Comparison of ENCODE assay signal across 7 cellular contexts in the genomic region with DNA sequence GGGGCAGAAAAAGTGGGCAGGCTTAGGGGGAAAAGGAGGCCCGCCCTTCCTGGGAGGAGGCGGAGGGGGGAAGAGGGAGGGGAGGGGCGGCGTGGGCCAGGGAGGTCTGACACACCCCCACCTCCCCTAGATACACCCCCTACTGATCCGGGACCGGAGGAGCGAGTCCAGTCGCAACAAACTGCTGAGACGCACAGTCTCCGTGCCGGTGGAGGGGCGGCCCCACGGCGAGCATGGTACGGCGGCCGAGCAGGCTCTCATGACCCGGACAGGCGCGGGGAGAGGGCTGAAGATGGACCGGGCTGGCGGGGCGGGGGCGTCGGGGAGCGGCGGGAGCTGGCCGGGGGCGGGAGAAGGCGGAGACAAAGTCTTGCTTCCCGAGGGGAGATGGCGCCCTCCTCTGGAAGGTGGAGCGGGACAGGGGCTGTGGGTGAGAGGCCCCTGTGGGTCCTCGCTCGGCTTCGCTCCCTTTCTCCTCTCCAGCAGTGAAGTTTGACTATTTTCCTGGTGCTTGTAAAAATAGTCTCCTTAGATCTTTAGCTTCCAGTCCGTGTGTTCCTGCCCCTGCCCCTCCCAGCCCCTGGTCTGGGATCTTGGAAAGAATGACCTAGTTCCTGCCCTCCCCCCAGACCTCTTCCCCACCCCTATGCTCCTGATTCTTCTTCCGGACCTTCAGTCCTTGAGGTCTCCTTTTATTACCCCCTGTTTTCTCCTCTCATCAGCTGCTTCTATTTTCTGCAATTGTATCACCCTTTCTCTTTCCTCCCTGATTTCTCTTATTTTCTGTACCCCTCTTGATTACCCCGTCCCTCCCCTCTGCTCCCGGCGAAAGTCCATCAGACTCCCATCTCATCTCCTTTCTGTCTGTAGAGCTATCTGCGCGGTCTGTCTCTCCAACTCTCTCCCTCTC. TPM values are rescaled to one million over a fixed set of nuclear protein-coding genes. Genes with fewer than 3 reads are reported as not detected.
DNase-seq lines count a peak whose midpoint lies in the region; TF ChIP-seq lines count a peak whose summit lies in the region.

No MANE protein-coding gene starts in this region.

- intact Hi-C loops in OCI-LY7 (cut with micrococcal nuclease; ENCODE audit: unreplicated experiment) = loop anchor here (1.0 to 5.0 kb wide), 3 partner anchors 35 to 149 kb away; a partner anchor contains a TSS

- no TSS peak for BruUV-seq in OCI-LY7 (replicated peaks; lab: Mats Ljungman, UMichigan)

- H3K4me1 ChIP-seq in OCI-LY7 (ENCODE audit: insufficient read depth, low read length, poor library complexity, severe bottlenecking) (peaks cover 51% of the 10 kb centered on the region), mucosa of rectum (ENCODE audit: control insufficient read depth in 2 of 2, insufficient read depth in 2 of 2, low read length in 2 of 2) (peaks cover 25 to 32% of the 10 kb centered on the region in 2 donors)

- H3K9me2 ChIP-seq in OCI-LY7 (ENCODE audit: insufficient read depth, low read length) = no peaks in the 10 kb centered on the region

- DNase-seq in HK-2 (ENCODE audit: unreplicated experiment) (peak; percentile 85), OCI-LY7 (ENCODE audit: low spot score) (peak; percentile 78), activated T-cell treated with anti-CD3 and anti-CD28 coated beads for 48 hours (ENCODE audit: low read depth) (peak; percentile 80), epithelial cell of prostate (ENCODE audit: low read depth, low spot score) (peak; percentile 16)
- DNase-seq in stimulated activated CD8-positive, alpha-beta memory T cell treated with anti-CD3 and anti-CD28 coated beads, Interleukin-4, amount 100 ng/mL, for 48 hours = peak; percentile 91

- H3K9me3 ChIP-seq in OCI-LY7 (ENCODE audit: low read length) = no peaks in the 10 kb centered on the region
- no peaks in the 10 kb centered on the region for H3K9me3 ChIP-seq in mucosa of rectum (ENCODE audit: control insufficient read depth in 2 of 2, low read length in 2 of 2)

- peak overlapping the region; percentile 52; the same call in 1 of the 2 replicates for H2AFZ ChIP-seq in OCI-LY7 (ENCODE audit: low read length)

- peaks cover 5% of the 10 kb centered on the region; the same call in 1 of the 2 replicates for H3K79me2 ChIP-seq in OCI-LY7 (ENCODE audit: insufficient read depth, low read depth, low read length)

- no peaks in the 10 kb centered on the region for H4K20me1 ChIP-seq in OCI-LY7 (ENCODE audit: insufficient read depth, low read length)

- POLR2A ChIA-PET in OCI-LY7 (lab: Charles Lee) = interaction anchor here (0.6 to 1.5 kb wide), 7 partner anchors 29 to 435 kb away, joined by 3 to 7 read pairs (median 4); a partner anchor contains a TSS

- H3K4me3 ChIP-seq in GM12875 (ENCODE audit: low read depth, low read length) = peak overlapping the region; percentile 51
- H3K4me3 ChIP-seq in OCI-LY7 (ENCODE audit: low read depth, low read length, poor library complexity, severe bottlenecking) = peak overlapping the region; percentile 67
- peak overlapping the region; percentile 70 to 86 for H3K4me3 ChIP-seq in mucosa of rectum (ENCODE audit: low read length in 2 of 2)

- H3K4me2 ChIP-seq in OCI-LY7 (ENCODE audit: low read length) = peak overlapping the region; percentile 84

- H3K27ac ChIP-seq in OCI-LY7 (ENCODE audit: low read depth, low read length, poor library complexity, severe bottlenecking) (peak overlapping the region; percentile 58), epithelial cell of prostate (peak overlapping the region; percentile 93), mucosa of rectum (ENCODE audit: low read depth in 2 of 2, low read length in 2 of 2) (peak overlapping the region; percentile 89 to 92)

- no peaks in the 10 kb centered on the region for H3K27me3 ChIP-seq in mucosa of rectum (ENCODE audit: control insufficient read depth in 2 of 2, insufficient read depth in 2 of 2, low read length in 2 of 2)

- TF ChIP-seq CTCF in GM12875 (IDR thresholded peaks at IDR 0.05; ENCODE audit: borderline replicate concordance, insufficient read depth, low read depth, low read length) (peak; percentile 74), OCI-LY7 (conservative IDR thresholded peaks at IDR 0.05; ENCODE audit: low read length) (peak; percentile 75)

- no peaks in the 10 kb centered on the region; the same call in 1 of the 2 replicates for H3K36me3 ChIP-seq in OCI-LY7 (ENCODE audit: insufficient read depth, low read length)
- no peaks in the 10 kb centered on the region for H3K36me3 ChIP-seq in mucosa of rectum (ENCODE audit: control insufficient read depth in 2 of 2, insufficient read depth in 2 of 2, low read length in 2 of 2)

- peak overlapping the region; percentile 80 to 91 for H3K9ac ChIP-seq in mucosa of rectum (ENCODE audit: low read depth in 1 of 2, low read length in 2 of 2)

- CTCF ChIA-PET in OCI-LY7 (lab: Charles Lee; ENCODE audit: unreplicated experiment) = interaction anchor here (0.5 to 0.7 kb wide), 3 partner anchors 35 to 221 kb away, joined by 3 to 12 read pairs (median 3); a partner anchor contains a TSS

RNA-seq across cellular contexts. Expression of a gene that starts 6.1 kb away (rescaled TPM):
- 5.4 and 5.6 TPM in 2 replicates for total RNA-seq in OCI-LY7 (2014; rRNA removed; shearing (Covaris generic))
- total RNA-seq in OCI-LY7 (2022) = 30.7 and 32.3 TPM in 2 replicates

RNA-seq across cellular contexts. Expression of a gene that starts 8.0 kb away (rescaled TPM):
- total RNA-seq in OCI-LY7 (2014; rRNA removed; shearing (Covaris generic)) = 147 and 164 TPM in 2 replicates
- total RNA-seq in OCI-LY7 (2022) = 165 and 175 TPM in 2 replicates

RNA-seq across cellular contexts. Expression of a gene that starts 15.1 kb away (rescaled TPM):
- total RNA-seq in OCI-LY7 (2014; rRNA removed; shearing (Covaris generic)) = 19.9 and 21.4 TPM in 2 replicates
- 30.2 and 35.0 TPM in 2 replicates for total RNA-seq in OCI-LY7 (2022)

RNA-seq across cellular contexts. Expression of a gene that starts 28.5 kb away (rescaled TPM):
- total RNA-seq in OCI-LY7 (2014; rRNA removed; shearing (Covaris generic)) = 7.7 and 11.2 TPM in 2 replicates
- total RNA-seq in OCI-LY7 (2022) = 6.8 and 7.3 TPM in 2 replicates

RNA-seq across cellular contexts. Expression of a gene that starts 34.3 kb away (rescaled TPM):
- total RNA-seq in OCI-LY7 (2014; rRNA removed; shearing (Covaris generic)) = 133 and 138 TPM in 2 replicates
- total RNA-seq in OCI-LY7 (2022) = 167 and 176 TPM in 2 replicates

Comparison
In these comparisons a context has a peak if more than half of its experiments do, and no peak if none do; other contexts are left out.
1. Peak in every context shown above with its lines: DNase-seq, H3K4me3 ChIP-seq and H3K27ac ChIP-seq.
2. DNase-seq: peak in every context shown above with its lines; median percentile 91 in stimulated activated CD8-positive, alpha-beta memory T cell treated with anti-CD3 and anti-CD28 coated beads, Interleukin-4, amount 100 ng/mL, for 48 hours; 85 in HK-2; 80 in activated T-cell treated with anti-CD3 and anti-CD28 coated beads for 48 hours; 78 in OCI-LY7; 16 in epithelial cell of prostate.